ENCODE assay signal across 13 cellular contexts in the genomic region with DNA sequence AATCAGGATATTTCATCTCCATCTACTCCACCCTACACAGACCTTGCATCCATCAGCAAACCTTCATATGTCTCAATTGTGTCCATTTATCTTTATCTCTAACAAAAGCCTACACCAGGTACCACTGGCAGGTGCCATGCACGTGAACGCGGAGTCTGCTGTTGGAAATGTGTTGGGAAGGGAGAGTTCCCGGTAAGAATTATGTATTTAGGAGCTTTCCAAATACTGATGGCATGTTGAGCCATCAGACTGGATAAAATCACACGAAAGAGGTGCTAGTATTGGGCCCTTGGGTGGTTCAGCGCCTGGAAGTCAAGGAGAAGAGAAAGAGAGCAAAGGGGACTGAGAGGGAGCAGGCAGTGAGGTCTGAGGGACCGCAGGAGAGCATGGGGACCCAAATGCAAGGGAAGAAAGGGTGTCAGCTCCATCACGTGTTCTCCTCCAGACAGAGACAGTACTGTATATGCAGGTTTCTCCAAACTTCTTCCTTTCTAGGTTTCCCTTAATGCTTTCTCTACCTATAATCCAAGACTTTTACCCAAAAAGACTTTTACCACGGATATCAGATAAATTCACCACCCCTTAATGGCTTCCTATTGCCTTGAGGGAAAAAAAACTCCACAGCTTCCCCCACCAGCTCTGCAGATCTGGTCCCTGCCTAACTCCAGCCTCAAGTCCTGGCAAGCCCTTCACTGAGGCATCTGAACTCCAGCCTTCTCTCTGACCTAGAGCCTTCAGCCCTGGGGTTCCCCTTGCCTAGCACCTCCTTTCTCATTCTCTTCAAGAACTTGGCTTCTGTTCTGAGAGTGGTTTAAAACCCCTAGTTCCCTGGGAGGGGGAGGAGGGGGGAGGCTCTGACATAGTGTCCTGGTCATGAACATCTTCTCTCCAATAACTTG. TPM values are rescaled to one million over a fixed set of nuclear protein-coding genes. Genes with fewer than 3 reads are reported as not detected.
DNase-seq lines count a peak whose midpoint lies in the region; ATAC-seq and TF ChIP-seq lines count a peak whose summit lies in the region.
"Had no signal": no experiment of that assay in that cellular context is flagged by ENCODE, and none has a peak within 500 bp of the region (broad histone marks: within the 10 kb centered on the region; RNA-seq: fewer than 3 reads in every experiment).

No MANE protein-coding gene starts in this region.

- POLR2A ChIA-PET in HEK293 (lab: Yijun Ruan, JAX), result no interaction called here

- peak overlapping the region in 4 of 7 donors; percentile 30 to 79 (median 70) for H3K27ac Mint-ChIP-seq in CD14-positive monocyte
- peak overlapping the region; percentile 80 to 85 for H3K27ac Mint-ChIP-seq in activated naive CD4-positive, alpha-beta T cell treated with anti-CD3 and anti-CD28 coated beads, Interleukin-2, amount 50 U/mL, for 72 hours
- H3K27ac Mint-ChIP-seq in natural killer cell, result peak overlapping the region; percentile 5 to 59

- H3K9me3 Mint-ChIP-seq in CD14-positive monocyte, result peaks cover 0 to 2% (median 0%) of the 10 kb centered on the region in 7 donors
- H3K9me3 Mint-ChIP-seq in activated naive CD4-positive, alpha-beta T cell treated with anti-CD3 and anti-CD28 coated beads, Interleukin-2, amount 50 U/mL, for 72 hours, result no peaks in the 10 kb centered on the region
- no peaks in the 10 kb centered on the region for H3K9me3 Mint-ChIP-seq in natural killer cell

- peak in 1 of 2 donors; percentile 13 for ATAC-seq in activated naive CD4-positive, alpha-beta T cell treated with anti-CD3 and anti-CD28 coated beads, Interleukin-2, amount 50 U/mL, for 72 hours
- ATAC-seq in natural killer cell, result no peak
- no peak for ATAC-seq in GM21360 (IDR thresholded peaks at IDR 0.05; ENCODE audit: unreplicated experiment)
- ATAC-seq in HG02973 (IDR thresholded peaks at IDR 0.05; ENCODE audit: unreplicated experiment), result no peak

- CTCF ChIA-PET in HEK293 (lab: Yijun Ruan, JAX), result interaction anchor here (0.7 to 1.4 kb wide), 2 partner anchors 12 to 342 kb away, joined by 3 to 5 read pairs; no protein-coding TSS in a partner anchor

- H3K36me3 ChIP-seq in HEK293 (ENCODE audit: control insufficient read depth in 2 of 2, insufficient read depth in 1 of 2, low read length in 2 of 2), result no peaks in the 10 kb centered on the region
- H3K36me3 ChIP-seq: thoracic aorta had no signal

- no peaks in the 10 kb centered on the region for H3K9me3 ChIP-seq in HEK293 (ENCODE audit: control insufficient read depth, insufficient read depth, low read depth, low read length)
- H3K9me3 ChIP-seq: Caco-2, thoracic aorta had no signal

- H3K4me3 Mint-ChIP-seq in CD14-positive monocyte, result no peak overlapping the region
- no peak overlapping the region for H3K4me3 Mint-ChIP-seq in natural killer cell

- peak overlapping the region; percentile 29; the same call in 1 of the 2 replicates for H3K27ac ChIP-seq in HEK293 (ENCODE audit: extremely low read depth, low read depth, low read length)
- H3K27ac ChIP-seq: thoracic aorta had no signal

- DNase-seq in CD14-positive monocyte (ENCODE audit: low spot score), result no peak
- DNase-seq in activated naive CD4-positive, alpha-beta T cell treated with anti-CD3 and anti-CD28 coated beads, Interleukin-2, amount 50 U/mL, for 72 hours (ENCODE audit: low spot score in 2 of 2), result no peak
- no peak for DNase-seq in natural killer cell
- no peak for DNase-seq in SHP77 treated with DMSO at 0.1 percent for 48 hours (lab: John Stamatoyannopoulos, UW)
- DNase-seq in NCI-H2171 treated with DMSO at 0.1 percent for 48 hours (lab: John Stamatoyannopoulos, UW), result no peak
- DNase-seq: cortex of kidney, NCI-H2029, SHP77 had no signal

- H3K36me3 Mint-ChIP-seq in CD14-positive monocyte (no peaks in the 10 kb centered on the region), natural killer cell (no peaks in the 10 kb centered on the region)
- peaks cover 0 to 8% of the 10 kb centered on the region in 2 donors for H3K36me3 Mint-ChIP-seq in activated naive CD4-positive, alpha-beta T cell treated with anti-CD3 and anti-CD28 coated beads, Interleukin-2, amount 50 U/mL, for 72 hours

- H3K4me3 ChIP-seq in HEK293 (ENCODE audit: low read depth, low read length), result no peak overlapping the region
- H3K4me3 ChIP-seq: thoracic aorta had no signal

- TF ChIP-seq CTCF in CD14-positive monocyte (IDR thresholded peaks at IDR 0.05) (no peak), HEK293 (tag by site-specific recombination; IDR thresholded peaks at IDR 0.05) (no peak), natural killer cell (IDR thresholded peaks at IDR 0.05) (no peak)

- H3K4me1 Mint-ChIP-seq in CD14-positive monocyte (peaks cover 51% of the 10 kb centered on the region), natural killer cell (peaks cover 24 to 42% of the 10 kb centered on the region in 2 donors)

- intact Hi-C loops in CD14-positive monocyte (cut with micrococcal nuclease) (loop anchor here in 1 of 2 donors (5.0 kb wide), 1 partner anchor 44 kb away; no protein-coding TSS in a partner anchor), natural killer cell (cut with micrococcal nuclease) (no loop called here)

- H3K27me3 Mint-ChIP-seq in CD14-positive monocyte (ENCODE audit: low read depth in 3 of 3), result no peaks in the 10 kb centered on the region
- no peaks in the 10 kb centered on the region for H3K27me3 Mint-ChIP-seq in natural killer cell (ENCODE audit: low read depth in 2 of 2)

- H3K4me1 ChIP-seq in HEK293 (ENCODE audit: control insufficient read depth, insufficient read depth, low read length), result peaks cover 18% of the 10 kb centered on the region

TF ChIP-seq in HEK293, 187 proteins besides CTCF, POLR2A, EP300 and RAD21 (continues in another document):
- TF ChIP-seq ZNF266 (tag by site-specific recombination; IDR thresholded peaks at IDR 0.05; ENCODE audit: low read depth), result no peak
- no peak for TF ChIP-seq ZBTB21 (tag by site-specific recombination; IDR thresholded peaks at IDR 0.05)
- no peak for TF ChIP-seq WT1 (tag by site-specific recombination; IDR thresholded peaks at IDR 0.05)
- TF ChIP-seq ZNF600 (tag by site-specific recombination; IDR thresholded peaks at IDR 0.05), result 0 out of 2 replicates have a peak, but pooled peaks have one; percentile 33
- TF ChIP-seq ZNF366 (tag by site-specific recombination; conservative IDR thresholded peaks at IDR 0.05), result no peak
- TF ChIP-seq ZNF169 (tag by site-specific recombination; IDR thresholded peaks at IDR 0.05), result no peak
- TF ChIP-seq MYNN (tag by site-specific recombination; IDR thresholded peaks at IDR 0.05; ENCODE audit: borderline replicate concordance), result no peak
- no peak for TF ChIP-seq ZNF792 (tag by site-specific recombination; IDR thresholded peaks at IDR 0.05)
- no peak for TF ChIP-seq ZNF76 (tag by site-specific recombination; IDR thresholded peaks at IDR 0.05; ENCODE audit: borderline replicate concordance, low read depth)
- TF ChIP-seq, protein P1, sequence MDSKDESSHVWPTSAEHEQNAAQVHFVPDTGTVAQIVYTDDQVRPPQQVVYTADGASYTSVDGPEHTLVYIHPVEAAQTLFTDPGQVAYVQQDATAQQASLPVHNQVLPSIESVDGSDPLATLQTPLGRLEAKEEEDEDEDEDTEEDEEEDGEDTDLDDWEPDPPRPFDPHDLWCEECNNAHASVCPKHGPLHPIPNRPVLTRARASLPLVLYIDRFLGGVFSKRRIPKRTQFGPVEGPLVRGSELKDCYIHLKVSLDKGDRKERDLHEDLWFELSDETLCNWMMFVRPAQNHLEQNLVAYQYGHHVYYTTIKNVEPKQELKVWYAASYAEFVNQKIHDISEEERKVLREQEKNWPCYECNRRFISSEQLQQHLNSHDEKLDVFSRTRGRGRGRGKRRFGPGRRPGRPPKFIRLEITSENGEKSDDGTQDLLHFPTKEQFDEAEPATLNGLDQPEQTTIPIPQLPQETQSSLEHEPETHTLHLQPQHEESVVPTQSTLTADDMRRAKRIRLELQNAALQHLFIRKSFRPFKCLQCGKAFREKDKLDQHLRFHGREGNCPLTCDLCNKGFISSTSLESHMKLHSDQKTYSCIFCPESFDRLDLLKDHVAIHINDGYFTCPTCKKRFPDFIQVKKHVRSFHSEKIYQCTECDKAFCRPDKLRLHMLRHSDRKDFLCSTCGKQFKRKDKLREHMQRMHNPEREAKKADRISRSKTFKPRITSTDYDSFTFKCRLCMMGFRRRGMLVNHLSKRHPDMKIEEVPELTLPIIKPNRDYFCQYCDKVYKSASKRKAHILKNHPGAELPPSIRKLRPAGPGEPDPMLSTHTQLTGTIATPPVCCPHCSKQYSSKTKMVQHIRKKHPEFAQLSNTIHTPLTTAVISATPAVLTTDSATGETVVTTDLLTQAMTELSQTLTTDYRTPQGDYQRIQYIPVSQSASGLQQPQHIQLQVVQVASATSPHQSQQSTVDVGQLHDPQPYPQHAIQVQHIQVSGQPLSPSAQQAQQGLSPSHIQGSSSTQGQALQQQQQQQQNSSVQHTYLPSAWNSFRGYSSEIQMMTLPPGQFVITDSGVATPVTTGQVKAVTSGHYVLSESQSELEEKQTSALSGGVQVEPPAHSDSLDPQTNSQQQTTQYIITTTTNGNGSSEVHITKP (tag by site-specific recombination; IDR thresholded peaks at IDR 0.05), result peak; percentile 90

RNA-seq across cellular contexts. Expression of a gene that starts 4.8 kb away (rescaled TPM):
- 10 to 100 TPM; 10.5 to 41.5 TPM for polyA plus RNA-seq in CD14-positive monocyte
- total RNA-seq in activated naive CD4-positive, alpha-beta T cell treated with anti-CD3 and anti-CD28 coated beads, Interleukin-2, amount 50 U/mL, for 72 hours, result 10 to 100 TPM; 58.6 to 62.0 TPM
- total RNA-seq in natural killer cell, result 10 to 100 TPM; 56.1 to 69.1 (median 59.0) TPM

Comparison
In these comparisons a context has a peak if more than half of its experiments do, and no peak if none do; other contexts are left out.
1. H3K27ac Mint-ChIP-seq: peak in every context shown above with its lines; median percentile 82 in activated naive CD4-positive, alpha-beta T cell treated with anti-CD3 and anti-CD28 coated beads, Interleukin-2, amount 50 U/mL, for 72 hours; 70 in CD14-positive monocyte; 32 in natural killer cell.